9 cellular contexts compared by ENCODE assay signal in the genomic region with DNA sequence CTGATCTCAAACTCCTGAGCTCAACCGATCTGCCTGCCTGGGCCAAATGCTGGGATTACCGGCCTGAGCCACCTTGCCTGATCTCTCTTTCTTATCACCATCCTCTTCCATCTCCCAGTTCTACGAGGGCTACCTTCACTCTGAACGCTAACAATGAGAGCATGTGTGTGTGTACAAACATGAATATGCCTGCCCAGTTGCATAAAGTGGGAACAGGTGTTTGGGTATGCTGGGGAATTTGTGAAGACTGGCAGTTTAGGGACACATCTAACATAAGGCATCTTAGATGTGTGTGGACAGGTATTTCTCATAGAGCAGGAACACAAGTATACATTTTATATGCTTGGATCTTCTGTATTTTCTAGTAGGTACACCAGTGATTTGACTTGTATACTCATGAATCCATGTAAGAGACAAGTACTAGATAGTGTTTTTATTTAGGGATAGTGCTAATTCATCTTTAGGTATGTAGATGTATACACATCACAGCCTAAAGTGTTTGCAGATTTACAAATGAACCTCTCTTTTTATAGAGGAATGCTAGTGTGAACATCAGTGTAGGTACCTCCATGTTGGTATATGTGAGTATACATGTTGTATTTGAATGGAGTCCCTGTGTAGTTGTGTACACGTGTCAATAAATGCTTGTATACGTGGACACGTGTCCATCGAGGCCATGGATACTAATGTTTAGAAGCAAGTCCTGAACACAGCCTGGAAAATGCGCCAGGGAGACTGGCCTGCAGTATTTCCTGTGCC. TPM values are rescaled to one million over a fixed set of nuclear protein-coding genes. Genes with fewer than 3 reads are reported as not detected.
A peak's percentile ranks its signal among the peaks of the same experiment; 100 is the strongest.
DNase-seq lines count a peak whose midpoint lies in the region; TF ChIP-seq lines count a peak whose summit lies in the region.
"Had no signal": no experiment of that assay in that cellular context is flagged by ENCODE, and none has a peak within 500 bp of the region (broad histone marks: within the 10 kb centered on the region; RNA-seq: fewer than 3 reads in every experiment).

No MANE protein-coding gene starts in this region.

- TF ChIP-seq CTCF in A673 (conservative IDR thresholded peaks at IDR 0.05; ENCODE audit: low read depth, low read length) (no peak), HEK293 (tag by site-specific recombination; IDR thresholded peaks at IDR 0.05) (no peak), ascending aorta (IDR thresholded peaks at IDR 0.05) (no peak), adrenal gland (IDR thresholded peaks at IDR 0.05) (no peak)

- POLR2A ChIA-PET in A673 (lab: Charles Lee; ENCODE audit: low non-redundant PET), result no interaction called here
- POLR2A ChIA-PET in HEK293 (lab: Yijun Ruan, JAX), result no interaction called here

- intact Hi-C loops in A673 (cut with micrococcal nuclease; ENCODE audit: unreplicated experiment) (no loop called here), ascending aorta (cut with DNase I) (no loop called here), adrenal gland (cut with DNase I) (no loop called here)

- H3K27me3 ChIP-seq in A673 (replicated peaks; ENCODE audit: insufficient read depth, low read depth, low read length, poor library complexity) (peaks cover 92% of the 10 kb centered on the region), ascending aorta (peaks cover 51% of the 10 kb centered on the region), adrenal gland (peaks cover 92% of the 10 kb centered on the region)

- H3K27ac ChIP-seq in A673 (ENCODE audit: low read depth, low read length, poor library complexity, severe bottlenecking) (no peak overlapping the region), HEK293 (ENCODE audit: extremely low read depth, low read depth, low read length) (peak overlapping the region; percentile 84; the same call in 1 of the 2 replicates), ascending aorta (no peak overlapping the region), mesodermal cell (ENCODE audit: low read depth, low read length, severe bottlenecking) (no peak overlapping the region), adrenal gland (no peak overlapping the region)

- H3K9me3 ChIP-seq in A673 (ENCODE audit: low read depth, low read length, poor library complexity, severe bottlenecking) (no peaks in the 10 kb centered on the region), HEK293 (ENCODE audit: control insufficient read depth, insufficient read depth, low read depth, low read length) (no peaks in the 10 kb centered on the region), ascending aorta (no peaks in the 10 kb centered on the region), mesodermal cell (ENCODE audit: control insufficient read depth, low read length) (no peaks in the 10 kb centered on the region), adrenal gland (replicated peaks in 1 of 3) (no peaks in the 10 kb centered on the region)

- CTCF ChIA-PET in A673 (lab: Charles Lee) (no interaction called here), HEK293 (lab: Yijun Ruan, JAX) (interaction anchor here (0.6 to 3.2 kb wide), 6 partner anchors 15 to 1157 kb away, joined by 3 to 23 read pairs (median 4); no protein-coding TSS in a partner anchor)

- TF ChIP-seq POLR2A in adrenal gland (IDR thresholded peaks at IDR 0.05), result no peak

- peaks cover 11% of the 10 kb centered on the region for H3K4me1 ChIP-seq in A673 (ENCODE audit: insufficient read depth, low read length, poor library complexity, severe bottlenecking)
- H3K4me1 ChIP-seq in HEK293 (ENCODE audit: control insufficient read depth, insufficient read depth, low read length), result no peaks in the 10 kb centered on the region
- H3K4me1 ChIP-seq in ascending aorta, result peaks cover 17 to 43% of the 10 kb centered on the region in 2 donors
- H3K4me1 ChIP-seq in mesodermal cell (ENCODE audit: control insufficient read depth, insufficient read depth, low read length, poor library complexity, severe bottlenecking), result peaks cover 27% of the 10 kb centered on the region
- peaks cover 16 to 25% of the 10 kb centered on the region in 2 donors for H3K4me1 ChIP-seq in adrenal gland (replicated peaks in 1 of 2)

- DNase-seq in A673 (ENCODE audit: low spot score) (no peak), ascending aorta (ENCODE audit: low spot score in 2 of 2) (no peak), putamen (ENCODE audit: low spot score) (no peak), nucleus accumbens (lab: John Stamatoyannopoulos, UW) (no peak), adrenal gland (no peak), HuH-7.5 (ENCODE audit: low spot score) (no peak)

- H3K4me3 ChIP-seq in A673 (ENCODE audit: low read depth, low read length, poor library complexity, severe bottlenecking), result peak overlapping the region; percentile 70
- H3K4me3 ChIP-seq in HEK293 (ENCODE audit: low read depth, low read length), result peak overlapping the region; percentile 70
- peak overlapping the region; percentile 50 to 52 for H3K4me3 ChIP-seq in ascending aorta
- peak overlapping the region; percentile 23 for H3K4me3 ChIP-seq in mesodermal cell (ENCODE audit: extremely low read depth, insufficient read depth, low read length, poor library complexity, severe bottlenecking)
- peak overlapping the region in 1 of 4 donors; percentile 57 for H3K4me3 ChIP-seq in adrenal gland

- BruUV-seq in A673 (replicated peaks; lab: Mats Ljungman, UMichigan), result no TSS peak

- 6 to 9% methylated on average over 6 to 9 of the region's 9 CpGs for WGBS in mesodermal cell (ENCODE audit: insufficient coverage in 2 of 2), 2 experiments
- WGBS in adrenal gland, 4 donors, result 20 to 41% (median 30%) methylated on average over 8 to 9 of the region's 9 CpGs

- H3K36me3 ChIP-seq in A673 (ENCODE audit: insufficient read depth, low read length, poor library complexity, severe bottlenecking) (no peaks in the 10 kb centered on the region), HEK293 (ENCODE audit: control insufficient read depth in 2 of 2, insufficient read depth in 1 of 2, low read length in 2 of 2) (no peaks in the 10 kb centered on the region), ascending aorta (no peaks in the 10 kb centered on the region), mesodermal cell (ENCODE audit: control insufficient read depth, insufficient read depth, low read length) (no peaks in the 10 kb centered on the region), adrenal gland (replicated peaks in 1 of 2) (no peaks in the 10 kb centered on the region)

TF ChIP-seq in HEK293, 187 proteins besides CTCF, POLR2A, EP300 and RAD21 (continues in another document):
- TF ChIP-seq, protein P1, sequence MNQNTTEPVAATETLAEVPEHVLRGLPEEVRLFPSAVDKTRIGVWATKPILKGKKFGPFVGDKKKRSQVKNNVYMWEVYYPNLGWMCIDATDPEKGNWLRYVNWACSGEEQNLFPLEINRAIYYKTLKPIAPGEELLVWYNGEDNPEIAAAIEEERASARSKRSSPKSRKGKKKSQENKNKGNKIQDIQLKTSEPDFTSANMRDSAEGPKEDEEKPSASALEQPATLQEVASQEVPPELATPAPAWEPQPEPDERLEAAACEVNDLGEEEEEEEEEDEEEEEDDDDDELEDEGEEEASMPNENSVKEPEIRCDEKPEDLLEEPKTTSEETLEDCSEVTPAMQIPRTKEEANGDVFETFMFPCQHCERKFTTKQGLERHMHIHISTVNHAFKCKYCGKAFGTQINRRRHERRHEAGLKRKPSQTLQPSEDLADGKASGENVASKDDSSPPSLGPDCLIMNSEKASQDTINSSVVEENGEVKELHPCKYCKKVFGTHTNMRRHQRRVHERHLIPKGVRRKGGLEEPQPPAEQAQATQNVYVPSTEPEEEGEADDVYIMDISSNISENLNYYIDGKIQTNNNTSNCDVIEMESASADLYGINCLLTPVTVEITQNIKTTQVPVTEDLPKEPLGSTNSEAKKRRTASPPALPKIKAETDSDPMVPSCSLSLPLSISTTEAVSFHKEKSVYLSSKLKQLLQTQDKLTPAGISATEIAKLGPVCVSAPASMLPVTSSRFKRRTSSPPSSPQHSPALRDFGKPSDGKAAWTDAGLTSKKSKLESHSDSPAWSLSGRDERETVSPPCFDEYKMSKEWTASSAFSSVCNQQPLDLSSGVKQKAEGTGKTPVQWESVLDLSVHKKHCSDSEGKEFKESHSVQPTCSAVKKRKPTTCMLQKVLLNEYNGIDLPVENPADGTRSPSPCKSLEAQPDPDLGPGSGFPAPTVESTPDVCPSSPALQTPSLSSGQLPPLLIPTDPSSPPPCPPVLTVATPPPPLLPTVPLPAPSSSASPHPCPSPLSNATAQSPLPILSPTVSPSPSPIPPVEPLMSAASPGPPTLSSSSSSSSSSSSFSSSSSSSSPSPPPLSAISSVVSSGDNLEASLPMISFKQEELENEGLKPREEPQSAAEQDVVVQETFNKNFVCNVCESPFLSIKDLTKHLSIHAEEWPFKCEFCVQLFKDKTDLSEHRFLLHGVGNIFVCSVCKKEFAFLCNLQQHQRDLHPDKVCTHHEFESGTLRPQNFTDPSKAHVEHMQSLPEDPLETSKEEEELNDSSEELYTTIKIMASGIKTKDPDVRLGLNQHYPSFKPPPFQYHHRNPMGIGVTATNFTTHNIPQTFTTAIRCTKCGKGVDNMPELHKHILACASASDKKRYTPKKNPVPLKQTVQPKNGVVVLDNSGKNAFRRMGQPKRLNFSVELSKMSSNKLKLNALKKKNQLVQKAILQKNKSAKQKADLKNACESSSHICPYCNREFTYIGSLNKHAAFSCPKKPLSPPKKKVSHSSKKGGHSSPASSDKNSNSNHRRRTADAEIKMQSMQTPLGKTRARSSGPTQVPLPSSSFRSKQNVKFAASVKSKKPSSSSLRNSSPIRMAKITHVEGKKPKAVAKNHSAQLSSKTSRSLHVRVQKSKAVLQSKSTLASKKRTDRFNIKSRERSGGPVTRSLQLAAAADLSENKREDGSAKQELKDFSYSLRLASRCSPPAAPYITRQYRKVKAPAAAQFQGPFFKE (tag by site-specific recombination; IDR thresholded peaks at IDR 0.05; ENCODE audit: borderline replicate concordance), result no peak
- TF ChIP-seq SP7 (tag by site-specific recombination; IDR thresholded peaks at IDR 0.05) (no peak; the same call in 1 of the 2 replicates), ZBTB17 (tag by site-specific recombination; IDR thresholded peaks at IDR 0.05) (no peak), GFI1B (tag by site-specific recombination; IDR thresholded peaks at IDR 0.05) (no peak), ZNF239 (tag by site-specific recombination; IDR thresholded peaks at IDR 0.05) (no peak), ZNF341 (tag by site-specific recombination; IDR thresholded peaks at IDR 0.05; ENCODE audit: low read depth) (no peak)

RNA-seq across cellular contexts. Expression of a gene that starts 1.2 kb away (rescaled TPM):
- total RNA-seq in A673 (2021), result 0.82 and 1.0 TPM in 2 replicates
- total RNA-seq in ascending aorta, result not detected
- 0.66 TPM for polyA plus RNA-seq in mesodermal cell (2013, experiment 1 of 2)
- 0.25 TPM for polyA plus RNA-seq in mesodermal cell (2013, experiment 2 of 2)
- total RNA-seq in adrenal gland, result under 1 TPM in 5 of 8 donors, not detected in 3; 0.18 to 0.96 (median 0.27) TPM
- polyA plus RNA-seq in adrenal gland, result under 1 TPM; 0.10 to 0.48 (median 0.11) TPM

RNA-seq across cellular contexts. Expression of a gene that starts 27.2 kb away (rescaled TPM):
- total RNA-seq in A673 (2021) (0.20 TPM in 1 of 2 replicates, not detected in the other), ascending aorta (1.6 TPM), adrenal gland (under 1 TPM in 5 of 8 donors, not detected in 3; 0.36 to 0.83 (median 0.49) TPM)
- 1.9 TPM for polyA plus RNA-seq in mesodermal cell (2013, experiment 1 of 2)
- 1.2 TPM for polyA plus RNA-seq in mesodermal cell (2013, experiment 2 of 2)
- polyA plus RNA-seq in adrenal gland, result under 1 TPM; 0.07 to 0.24 (median 0.13) TPM
- total RNA-seq: renal cortical epithelial cell had no signal
